26 cellular contexts compared by ENCODE assay signal in the genomic region with DNA sequence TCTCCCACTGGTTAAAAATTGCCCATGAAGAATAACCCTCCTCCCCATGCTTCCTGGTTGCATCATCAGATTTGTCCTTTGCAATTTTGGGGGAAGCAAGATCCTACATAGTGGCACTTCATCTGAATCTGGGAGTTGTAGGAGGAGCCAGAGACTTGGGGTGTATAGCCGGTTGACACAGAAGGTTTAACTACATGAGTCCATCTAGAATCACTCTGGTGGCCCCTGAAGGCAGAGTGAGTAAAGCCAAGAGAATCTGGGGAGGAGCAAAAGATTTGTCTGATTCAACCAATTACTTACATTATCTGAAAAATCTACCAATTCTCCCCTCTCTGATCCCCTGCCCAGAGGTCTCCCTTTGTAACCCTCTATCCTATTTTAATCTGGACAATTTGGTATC. TPM values are rescaled to one million over a fixed set of nuclear protein-coding genes. Genes with fewer than 3 reads are reported as not detected.
DNase-seq lines count a peak whose midpoint lies in the region; FAIRE-seq and TF ChIP-seq lines count a peak whose summit lies in the region.
"Had no signal": no experiment of that assay in that cellular context is flagged by ENCODE, and none has a peak within 500 bp of the region (broad histone marks: within the 10 kb centered on the region; RNA-seq: fewer than 3 reads in every experiment).

No MANE protein-coding gene starts in this region.

- H3K4me3 Mint-ChIP-seq in MCF 10A (ENCODE audit: unreplicated experiment), result no peak overlapping the region
- H3K4me3 Mint-ChIP-seq: CD8-positive, alpha-beta memory T cell had no signal

- POLR2A ChIA-PET in H1 (lab: Charles Lee; ENCODE audit: partially characterized antibody), result no interaction called here
- POLR2A ChIA-PET in MCF 10A (lab: Yijun Ruan, JAX), result interaction anchor here (0.6 kb wide), 1 partner anchor 1759 kb away, joined by 3 read pairs; no protein-coding TSS in a partner anchor

- WGBS in H1 (ENCODE audit: extremely low coverage in 1 of 2, insufficient coverage in 1 of 2, insufficient read length in 1 of 2, insufficient replicate concordance in 2 of 2, low coverage in 1 of 2, low lambda C conversion rate in 2 of 2, missing lambda C conversion rate in 1 of 2), 2 experiments, result 60% methylated on average over 1 of the region's 1 CpG; no CpG with 5 or more reads in 1 of the 2 experiments
- WGBS in mesendoderm (ENCODE audit: extremely low coverage, insufficient coverage, low lambda C conversion rate), result no CpG with 5 or more reads among the region's 1 CpG

- H4K5ac ChIP-seq in H1 (ENCODE audit: insufficient read length, low read depth, low read length) (no peak overlapping the region), mesendoderm (ENCODE audit: low read length) (no peak overlapping the region)

- no peak for TF ChIP-seq POLR2A in H1 (IDR thresholded peaks at IDR 0.05; ENCODE audit: control extremely low read depth in 1 of 2, low read depth in 2 of 2, low read length in 2 of 2)

- TF ChIP-seq RAD21 in H1 (IDR thresholded peaks at IDR 0.05 in 1 of 2, conservative IDR thresholded peaks at IDR 0.05 in 1 of 2; ENCODE audit: low read depth in 2 of 2, low read length in 2 of 2), result 0 out of 4 replicates have a peak, but pooled peaks of 1 of the 2 experiments have one; percentile 9

- H3K18ac ChIP-seq in H1 (ENCODE audit: extremely low read depth, low read length) (no peak overlapping the region), mesendoderm (ENCODE audit: low read length) (no peak overlapping the region)

- H3K9me3 ChIP-seq in H1 (ENCODE audit: insufficient read depth in 2 of 2, low read depth in 1 of 2, low read length in 1 of 2), result no peaks in the 10 kb centered on the region
- no peaks in the 10 kb centered on the region for H3K9me3 ChIP-seq in effector memory CD4-positive, alpha-beta T cell (ENCODE audit: control insufficient read depth, low read length)
- H3K9me3 ChIP-seq: BE2C had no signal

- H2BK5ac ChIP-seq in H1 (ENCODE audit: low read depth, low read length) (no peak overlapping the region), mesendoderm (ENCODE audit: low read length) (no peak overlapping the region)

- H3K27ac ChIP-seq in H1 (ENCODE audit: low read depth, low read length) (no peak overlapping the region), mesendoderm (ENCODE audit: low read depth, low read length) (no peak overlapping the region)
- H3K27ac ChIP-seq in effector memory CD4-positive, alpha-beta T cell (ENCODE audit: insufficient read depth, low read length, poor library complexity, severe bottlenecking), result no peak overlapping the region
- H3K27ac ChIP-seq: GM23248, RWPE1 had no signal

- H3K79me2 ChIP-seq in H1 (ENCODE audit: control insufficient read depth in 1 of 2, insufficient read depth in 2 of 2, low read length in 2 of 2), result no peaks in the 10 kb centered on the region
- H3K79me2 ChIP-seq in mesendoderm (ENCODE audit: control insufficient read depth, insufficient read depth, low read length), result no peaks in the 10 kb centered on the region

- H3K36me3 ChIP-seq in H1 (ENCODE audit: control insufficient read depth in 2 of 4, insufficient read depth in 4 of 4, low read length in 3 of 4), result no peaks in the 10 kb centered on the region
- no peaks in the 10 kb centered on the region for H3K36me3 ChIP-seq in mesendoderm (ENCODE audit: control insufficient read depth, insufficient read depth, low read length)
- no peaks in the 10 kb centered on the region for H3K36me3 ChIP-seq in effector memory CD4-positive, alpha-beta T cell (ENCODE audit: control insufficient read depth, insufficient read depth, low read length)
- H3K36me3 ChIP-seq: BE2C had no signal

- intact Hi-C loops in MCF 10A (cut with micrococcal nuclease), result no loop called here

- no peaks in the 10 kb centered on the region for H4K20me1 ChIP-seq in H1 (replicated peaks in 1 of 2; ENCODE audit: control insufficient read depth in 1 of 2, insufficient read depth in 2 of 2, low read length in 2 of 2)

- H3K27me3 ChIP-seq in H1 (replicated peaks in 1 of 4; ENCODE audit: control insufficient read depth in 3 of 4, extremely low read depth in 1 of 4, insufficient read depth in 3 of 4, low read length in 3 of 4), result no peaks in the 10 kb centered on the region
- H3K27me3 ChIP-seq in mesendoderm (ENCODE audit: insufficient read depth, low read length, poor library complexity), result no peaks in the 10 kb centered on the region
- no peaks in the 10 kb centered on the region for H3K27me3 ChIP-seq in effector memory CD4-positive, alpha-beta T cell (replicated peaks; ENCODE audit: control insufficient read depth, insufficient read depth, low read length, poor library complexity, severe bottlenecking)
- H3K27me3 ChIP-seq: BE2C had no signal

- H2BK15ac ChIP-seq in H1 (ENCODE audit: low read length) (no peak overlapping the region), mesendoderm (replicated peaks; ENCODE audit: low read depth) (peak overlapping the region; percentile 19)

- no TSS peak for BruUV-seq in MCF 10A (replicated peaks; lab: Mats Ljungman, UMichigan)

- H2BK12ac ChIP-seq in H1 (ENCODE audit: low read depth, low read length), result 0 out of 2 replicates have a peak overlapping the region, but pooled peaks have one; percentile 10

- H3K79me1 ChIP-seq in H1 (ENCODE audit: low read depth, low read length), result peaks cover 2% of the 10 kb centered on the region; the same call in 1 of the 2 replicates
- no peaks in the 10 kb centered on the region for H3K79me1 ChIP-seq in mesendoderm (ENCODE audit: low read length)

- H3K4me1 ChIP-seq in H1 (replicated peaks in 1 of 4; ENCODE audit: control insufficient read depth in 3 of 4, insufficient read depth in 4 of 4, low read length in 3 of 4), result peaks cover 0 to 10% (median 3%) of the 10 kb centered on the region in 4 experiments; a peak in 3 of 7 replicates
- H3K4me1 ChIP-seq in mesendoderm (ENCODE audit: control insufficient read depth, low read depth, low read length), result peaks cover 13% of the 10 kb centered on the region
- H3K4me1 ChIP-seq in effector memory CD4-positive, alpha-beta T cell (ENCODE audit: control insufficient read depth, insufficient read depth, low read length, poor library complexity, severe bottlenecking), result no peaks in the 10 kb centered on the region

- no peaks in the 10 kb centered on the region for H3K4me1 Mint-ChIP-seq in MCF 10A (ENCODE audit: insufficient read depth, unreplicated experiment)
- H3K4me1 Mint-ChIP-seq: CD14-positive monocyte; CD8-positive, alpha-beta memory T cell had no signal

- H2AK5ac ChIP-seq in H1 (ENCODE audit: low read depth, low read length) (no peak overlapping the region), mesendoderm (ENCODE audit: low read length) (no peak overlapping the region)

- H3K4ac ChIP-seq in H1 (replicated peaks; ENCODE audit: insufficient read length, low read depth, low read length) (no peak overlapping the region), mesendoderm (ENCODE audit: low read depth, low read length) (no peak overlapping the region)

- no peak overlapping the region for H3K27ac Mint-ChIP-seq in MCF 10A (ENCODE audit: low read depth, unreplicated experiment)
- H3K27ac Mint-ChIP-seq: CD14-positive monocyte; CD8-positive, alpha-beta memory T cell had no signal

- H3K9me3 Mint-ChIP-seq in MCF 10A (ENCODE audit: unreplicated experiment), result no peaks in the 10 kb centered on the region
- H3K9me3 Mint-ChIP-seq: CD8-positive, alpha-beta memory T cell had no signal

- H3K56ac ChIP-seq in H1 (replicated peaks; ENCODE audit: insufficient read length, low read depth, low read length) (no peak overlapping the region), mesendoderm (ENCODE audit: low read length) (no peak overlapping the region)

- H3K36me3 Mint-ChIP-seq in MCF 10A (ENCODE audit: insufficient read depth, unreplicated experiment), result no peaks in the 10 kb centered on the region
- H3K36me3 Mint-ChIP-seq: CD14-positive monocyte; CD8-positive, alpha-beta memory T cell had no signal

- H3K23ac ChIP-seq in H1 (ENCODE audit: insufficient read length), result no peak overlapping the region
- H3K23ac ChIP-seq in mesendoderm (ENCODE audit: low read length), result no peak overlapping the region

- no peak overlapping the region for H3K4me3 ChIP-seq in H1 (ENCODE audit: extremely low read depth in 1 of 4, insufficient read depth in 2 of 4, low read depth in 3 of 4, low read length in 4 of 4)
- H3K4me3 ChIP-seq in mesendoderm (ENCODE audit: low read length), result no peak overlapping the region
- H3K4me3 ChIP-seq in effector memory CD4-positive, alpha-beta T cell (ENCODE audit: insufficient read depth, low read depth, low read length, poor library complexity, severe bottlenecking), result no peak overlapping the region
- H3K4me3 ChIP-seq: GM23248 had no signal

- H3K27me3 Mint-ChIP-seq in MCF 10A (ENCODE audit: insufficient read depth, unreplicated experiment), result peaks cover 78% of the 10 kb centered on the region

- CTCF ChIA-PET in H1 (lab: Charles Lee; ENCODE audit: partially characterized antibody), result interaction anchor here (0.6 kb wide), 1 partner anchor 1110 kb away, joined by 3 read pairs; no protein-coding TSS in a partner anchor
- CTCF ChIA-PET in MCF 10A (lab: Yijun Ruan, JAX), result no interaction called here

- DNase-seq in ELR (ENCODE audit: low read depth), result peak; percentile 26
- DNase-seq in RKO (ENCODE audit: low spot score), result peak; percentile 39
- DNase-seq in H1 (ENCODE audit: low read depth in 1 of 2, low spot score in 2 of 2), result no peak
- peak; percentile 73 for DNase-seq in mesendoderm
- DNase-seq in MCF 10A (ENCODE audit: unreplicated experiment), result no peak
- DNase-seq in COLO829 (ENCODE audit: low spot score), result no peak
- no peak for DNase-seq in effector memory CD4-positive, alpha-beta T cell
- DNase-seq: 8988T; ACHN; BE2C; Calu3; CD8-positive, alpha-beta memory T cell; DMS79 treated with DMSO at 0.1 percent for 48 hours; GM23248; HCEC 1CT; IMR-90; MV-4-11; NCI-H1105; NCI-H1436 treated with DMSO at 0.1 percent for 48 hours; NCI-H1930; NCI-H446; NCI-H524 treated with DMSO at 0.1 percent for 48 hours; NCI-H774; SHP77 treated with DMSO at 0.1 percent for 48 hours had no signal

- peak overlapping the region; percentile 58; the same call in 1 of the 2 replicates for H2AFZ ChIP-seq in H1 (ENCODE audit: low read length)
- H2AFZ ChIP-seq: GM23248 had no signal

- no peak for TF ChIP-seq EP300 in H1 (IDR thresholded peaks at IDR 0.05; ENCODE audit: borderline replicate concordance in 1 of 2, low read depth in 2 of 2, low read length in 2 of 2)

- H2BK120ac ChIP-seq in H1 (replicated peaks; ENCODE audit: low read depth, low read length), result no peak overlapping the region
- no peak overlapping the region for H2BK120ac ChIP-seq in mesendoderm (ENCODE audit: low read depth, low read length)

- H4K8ac ChIP-seq in H1 (ENCODE audit: extremely low read depth, insufficient read depth, low read length) (no peak overlapping the region), mesendoderm (ENCODE audit: low read depth, low read length) (no peak overlapping the region)

- H3K4me2 ChIP-seq in H1 (ENCODE audit: insufficient read depth in 1 of 2, low read depth in 2 of 2, low read length in 2 of 2) (0 out of 4 replicates have a peak overlapping the region, but pooled peaks of 1 of the 2 experiments have one; percentile 36), mesendoderm (ENCODE audit: low read length) (no peak overlapping the region)

- no peak overlapping the region for H2BK20ac ChIP-seq in H1 (ENCODE audit: low read length)

- no peak for FAIRE-seq in H1 (lab: Jason Lieb, UNC)

- TF ChIP-seq CTCF in H1 (IDR thresholded peaks at IDR 0.05; ENCODE audit: control extremely low read depth in 1 of 3, insufficient read depth in 1 of 3, low read depth in 1 of 3, low read length in 3 of 3), result no peak
- TF ChIP-seq CTCF in MCF 10A (IDR thresholded peaks at IDR 0.05; ENCODE audit: unreplicated experiment), result no peak

- no peaks in the 10 kb centered on the region for H3K23me2 ChIP-seq in H1 (ENCODE audit: low read depth, low read length)

- no peak overlapping the region for H4K91ac ChIP-seq in H1 (replicated peaks; ENCODE audit: insufficient read length, low read length)

- H3K9ac ChIP-seq in H1 (replicated peaks in 1 of 4; ENCODE audit: extremely low read depth in 1 of 4, low read depth in 3 of 4, low read length in 3 of 4), result no peak overlapping the region
- no peak overlapping the region for H3K9ac ChIP-seq in mesendoderm (ENCODE audit: low read length)
- H3K9ac ChIP-seq: GM23248 had no signal

- H3K14ac ChIP-seq in H1 (ENCODE audit: insufficient read length), result no peak overlapping the region

RNA-seq across cellular contexts. Expression of a gene that starts 50.1 kb away (rescaled TPM):
- 9.3 TPM in 2 replicates for total RNA-seq in H1 (2021; fragmentation: NEBNext Ultra II Directional; extraction: Animal tissue kit (Norgen Biotek cat#: 25700))
- polyA plus RNA-seq in H1 (2011; rRNA removed), result 6.4 and 7.0 TPM in 2 replicates
- 2.6 TPM for polyA plus RNA-seq in H1 (2011; cell fraction: cytosol; rRNA removed)
- 8.9 TPM for polyA plus RNA-seq in H1 (2011; cell fraction: nucleus; rRNA removed)
- polyA plus RNA-seq in H1 (2012, experiment 1 of 2), result 5.1 to 6.2 TPM (median 5.6 TPM) in 4 replicates
- polyA plus RNA-seq in H1 (2012, experiment 2 of 2), result 4.4 TPM
- 4.6 TPM for polyA plus RNA-seq in H1 (2013, experiment 1 of 2)
- polyA plus RNA-seq in H1 (2013, experiment 2 of 2), result 4.5 TPM
- 15.1 and 17.0 TPM in 2 replicates for polyA minus RNA-seq in H1 (2011; rRNA and poly(A)+ RNA removed)
- polyA minus RNA-seq in H1 (2011; cell fraction: cytosol; rRNA and poly(A)+ RNA removed), result 7.2 TPM
- 18.1 TPM for polyA minus RNA-seq in H1 (2011; cell fraction: nucleus; rRNA and poly(A)+ RNA removed)
- polyA plus RNA-seq in mesendoderm (2013, experiment 1 of 2), result 3.0 TPM
- 3.1 TPM for polyA plus RNA-seq in mesendoderm (2013, experiment 2 of 2)
- total RNA-seq in MCF 10A (2022), result not detected in 2 replicates
- total RNA-seq: Calu3, GM23248 had no signal
- polyA plus RNA-seq: CD8-positive, alpha-beta memory T cell; GM23248 had no signal

Comparison
In these comparisons a context has a peak if more than half of its experiments do, and no peak if none do; other contexts are left out.
1. DNase-seq: peak in ELR (single experiment), RKO (single experiment) and mesendoderm (single experiment); none in H1 (0 of 2), MCF 10A (single experiment), COLO829 (single experiment) and effector memory CD4-positive, alpha-beta T cell (0 of 3).